ENCODE assay signal across 24 cellular contexts in the genomic region with DNA sequence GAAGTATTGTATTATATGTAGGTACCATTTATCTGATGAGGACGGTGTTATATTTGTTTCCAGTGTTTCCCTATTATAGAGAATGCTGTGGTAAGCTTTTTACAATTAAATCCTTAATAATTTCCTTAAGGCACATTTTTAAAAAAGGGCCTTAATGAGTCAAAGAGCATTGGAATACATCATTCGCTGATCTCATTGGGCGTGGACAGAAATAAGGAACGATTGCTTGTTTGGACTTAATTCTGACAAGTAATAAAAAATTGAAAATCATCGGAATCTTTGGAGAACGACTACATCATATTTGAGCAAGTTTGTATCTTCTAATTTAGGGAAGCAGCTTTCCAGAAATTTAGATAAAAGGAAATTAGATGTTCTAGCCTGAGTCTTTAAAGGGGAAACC.
"Had no signal": no experiment of that assay in that cellular context is flagged by ENCODE, and none has a peak within 500 bp of the region (broad histone marks: within the 10 kb centered on the region; RNA-seq: fewer than 3 reads in every experiment).

No MANE protein-coding gene starts in this region.

- H3K36me3 ChIP-seq: esophagus muscularis mucosa, gastrocnemius medialis, heart right ventricle, spleen, tibial artery, upper lobe of left lung, uterus had no signal

- H3K27me3 ChIP-seq: esophagus muscularis mucosa, gastrocnemius medialis, heart right ventricle, spleen, tibial artery, upper lobe of left lung, uterus had no signal

- H3K27ac ChIP-seq: epithelial cell of prostate, gastrocnemius medialis, psoas muscle, spleen, tibial artery, upper lobe of left lung, uterus had no signal

- H3K9me3 ChIP-seq: esophagus muscularis mucosa, gastrocnemius medialis, heart right ventricle, psoas muscle, spleen, tibial artery, upper lobe of left lung, uterus had no signal

- H3K4me3 ChIP-seq: gastrocnemius medialis, heart right ventricle, lung, psoas muscle, spleen, tibial artery, upper lobe of left lung, uterus had no signal

- DNase-seq: effector memory CD4-positive, alpha-beta T cell; gastrocnemius medialis; heart right ventricle; hypothalamus; kidney; left cardiac atrium; left ventricle myocardium superior; mesendoderm; naive B cell; psoas muscle; retina; spleen; stimulated activated CD4-positive, alpha-beta T cell treated with anti-CD3 and anti-CD28 coated beads, Interleukin-15, amount 100 ng/mL, for 24 hours; stimulated activated CD4-positive, alpha-beta T cell treated with anti-CD3 and anti-CD28 coated beads, Interleukin-1b, Interleukin-23, amount 100 ng/mL, for 48 hours; stimulated activated CD4-positive, alpha-beta T cell treated with anti-CD3 and anti-CD28 coated beads, Interleukin-4, amount 100 ng/mL, for 24 hours; tibial artery; upper lobe of left lung; uterus had no signal

- FAIRE-seq: endometrium, kidney had no signal

- ATAC-seq: gastrocnemius medialis; left cardiac atrium; left ventricle myocardium superior; psoas muscle; sciatic nerve; stimulated activated memory B cell treated with anti-CD40 and anti-IgM and Interleukin-4, amounts not matched to agents 10 μg/mL and 1 μg/mL and 100 μg/mL, for 72 hours had no signal
